ENCODE assay signal across 14 cellular contexts in the genomic region with DNA sequence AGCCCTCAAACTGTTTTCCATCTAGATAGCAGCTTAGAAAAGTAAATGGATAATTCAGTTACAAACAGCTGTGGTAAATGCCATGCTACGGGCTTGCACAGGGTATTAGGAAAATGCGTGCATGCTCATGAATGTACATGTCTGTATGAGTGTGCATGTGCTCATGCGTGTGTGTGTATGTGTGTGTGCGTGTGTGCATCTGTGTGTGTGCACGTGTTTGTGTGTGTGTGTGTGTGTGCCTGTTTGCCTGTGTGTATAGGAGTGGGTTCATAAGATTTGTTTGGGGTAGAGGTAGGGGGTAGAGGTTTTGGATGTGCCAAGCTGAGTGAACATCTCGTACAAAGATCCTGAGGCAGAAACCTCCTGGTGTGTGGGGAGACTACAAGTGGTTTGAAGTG. TPM values are rescaled to one million over a fixed set of nuclear protein-coding genes. Genes with fewer than 3 reads are reported as not detected.
DNase-seq lines count a peak whose midpoint lies in the region; ATAC-seq, FAIRE-seq and TF ChIP-seq lines count a peak whose summit lies in the region.
"Had no signal": no experiment of that assay in that cellular context is flagged by ENCODE, and none has a peak within 500 bp of the region (broad histone marks: within the 10 kb centered on the region; RNA-seq: fewer than 3 reads in every experiment).

No MANE protein-coding gene starts in this region.

- peaks cover 41% of the 10 kb centered on the region for H3K36me3 Mint-ChIP-seq in activated naive CD8-positive, alpha-beta T cell treated with anti-CD3 and anti-CD28 coated beads for 36 hours
- peaks cover 37 to 61% (median 55%) of the 10 kb centered on the region in 3 donors for H3K36me3 Mint-ChIP-seq in immature natural killer cell
- H3K36me3 Mint-ChIP-seq in stimulated activated effector memory CD8-positive, alpha-beta T cell treated with anti-CD3 and anti-CD28 coated beads, Interleukin-12 subunit alpha, Interleukin-12 subunit beta, amount 100 ng/mL, for 72 hours, result peaks cover 64% of the 10 kb centered on the region

- POLR2A ChIA-PET in HepG2 (lab: Yijun Ruan, JAX), result no interaction called here

- no peak for DNase-seq in HepG2 (ENCODE audit: low spot score)
- no peak for DNase-seq in right lobe of liver
- DNase-seq in activated naive CD8-positive, alpha-beta T cell treated with anti-CD3 and anti-CD28 coated beads for 36 hours, result no peak
- no peak for DNase-seq in immature natural killer cell
- DNase-seq in stimulated activated effector memory CD8-positive, alpha-beta T cell treated with anti-CD3 and anti-CD28 coated beads, Interleukin-12 subunit alpha, Interleukin-12 subunit beta, amount 100 ng/mL, for 72 hours (ENCODE audit: low spot score in 2 of 2), result no peak
- DNase-seq in NCI-H446 (lab: John Stamatoyannopoulos, UW), result no peak
- DNase-seq in stimulated activated CD4-positive, alpha-beta T cell treated with anti-CD3 and anti-CD28 coated beads, Interleukin-2, amount 100 ng/mL, for 24 hours, result no peak
- DNase-seq: SIG-M5 had no signal

- in situ Hi-C loops in HepG2 (cut with HindIII; ENCODE audit: extremely low pct_ligation_motif_present, low pct_unique_long_range_greater_than_20kb), result loop anchor here (5.0 to 25.0 kb wide), 2 partner anchors 184 to 516 kb away; no protein-coding TSS in a partner anchor

- no peaks in the 10 kb centered on the region for H4K20me1 ChIP-seq in HepG2 (ENCODE audit: insufficient read depth, low read length)

- H3K36me3 ChIP-seq in HepG2 (replicated peaks in 1 of 2; ENCODE audit: control insufficient read depth in 1 of 2, insufficient read depth in 2 of 2, low read length in 2 of 2), result no peaks in the 10 kb centered on the region
- no peaks in the 10 kb centered on the region for H3K36me3 ChIP-seq in right lobe of liver
- H3K36me3 ChIP-seq: BE2C had no signal

- CTCF ChIA-PET in HepG2 (lab: Yijun Ruan, JAX; ENCODE audit: low intra/inter-chr PET ratio, low total read pairs), result interaction anchor here (1.3 to 1.7 kb wide), 3 partner anchors 184 to 530 kb away, joined by 5 to 11 read pairs (median 6); no protein-coding TSS in a partner anchor

- 37% methylated on average over 6 of the region's 6 CpGs for WGBS in HepG2 (ENCODE audit: low lambda C conversion rate)
- 69% methylated on average over 6 of the region's 6 CpGs for WGBS in right lobe of liver (ENCODE audit: insufficient coverage, low coverage, low lambda C conversion rate, missing lambda C conversion rate)

- H3K4me3 ChIP-seq in HepG2 (replicated peaks in 1 of 3; ENCODE audit: insufficient read depth in 1 of 3, low read depth in 2 of 3, low read length in 3 of 3) (no peak overlapping the region), right lobe of liver (no peak overlapping the region)

- H3K27ac Mint-ChIP-seq in activated naive CD8-positive, alpha-beta T cell treated with anti-CD3 and anti-CD28 coated beads for 36 hours, result peak overlapping the region; percentile 40
- peak overlapping the region; percentile 70 to 91 (median 83) for H3K27ac Mint-ChIP-seq in immature natural killer cell
- H3K27ac Mint-ChIP-seq in stimulated activated effector memory CD8-positive, alpha-beta T cell treated with anti-CD3 and anti-CD28 coated beads, Interleukin-12 subunit alpha, Interleukin-12 subunit beta, amount 100 ng/mL, for 72 hours, result peak overlapping the region; percentile 26
- H3K27ac Mint-ChIP-seq: H9 had no signal

- peaks cover 7% of the 10 kb centered on the region for H3K9me3 Mint-ChIP-seq in activated naive CD8-positive, alpha-beta T cell treated with anti-CD3 and anti-CD28 coated beads for 36 hours
- H3K9me3 Mint-ChIP-seq in immature natural killer cell, result no peaks in the 10 kb centered on the region
- no peaks in the 10 kb centered on the region for H3K9me3 Mint-ChIP-seq in stimulated activated effector memory CD8-positive, alpha-beta T cell treated with anti-CD3 and anti-CD28 coated beads, Interleukin-12 subunit alpha, Interleukin-12 subunit beta, amount 100 ng/mL, for 72 hours
- H3K9me3 Mint-ChIP-seq: H9 had no signal

- TF ChIP-seq RAD21 in HepG2 (CRISPR knock-in tag; IDR thresholded peaks at IDR 0.05), result no peak

- no peak overlapping the region for H3K4me2 ChIP-seq in HepG2 (ENCODE audit: low read depth, low read length)

- TF ChIP-seq POLR2A in HepG2 (IDR thresholded peaks at IDR 0.05; ENCODE audit: insufficient read depth in 1 of 2, low read depth in 2 of 2, low read length in 2 of 2) (no peak), right lobe of liver (IDR thresholded peaks at IDR 0.05) (no peak)

- no peak overlapping the region for H3K9ac ChIP-seq in HepG2 (ENCODE audit: insufficient read depth, low read depth, low read length)

- H3K27ac ChIP-seq in HepG2 (ENCODE audit: extremely low read length, insufficient read depth, low read length) (no peak overlapping the region), right lobe of liver (no peak overlapping the region)

- H3K27me3 ChIP-seq in HepG2 (ENCODE audit: control insufficient read depth in 1 of 2, insufficient read depth in 2 of 2, low read length in 2 of 2) (no peaks in the 10 kb centered on the region), right lobe of liver (no peaks in the 10 kb centered on the region)
- H3K27me3 ChIP-seq: BE2C had no signal

- ATAC-seq in HepG2 (no peak), right lobe of liver (no peak), HG02623 (IDR thresholded peaks at IDR 0.05; ENCODE audit: unreplicated experiment) (no peak)
- ATAC-seq in stimulated activated effector memory CD8-positive, alpha-beta T cell treated with anti-CD3 and anti-CD28 coated beads, Interleukin-12 subunit alpha, Interleukin-12 subunit beta, amount 100 ng/mL, for 72 hours, result no peak

- no peaks in the 10 kb centered on the region for H3K79me2 ChIP-seq in HepG2 (ENCODE audit: insufficient read depth, low read length)

- TF ChIP-seq CTCF in HepG2 (CRISPR knock-in tag; IDR thresholded peaks at IDR 0.05) (no peak), right lobe of liver (IDR thresholded peaks at IDR 0.05) (no peak)

- intact Hi-C loops in HepG2 (cut with micrococcal nuclease; ENCODE audit: unreplicated experiment), result loop anchor here (1.0 to 2.0 kb wide), 3 partner anchors 184 to 527 kb away; no protein-coding TSS in a partner anchor
- intact Hi-C loops in right lobe of liver (cut with DNase I), result loop anchor here in 1 of 2 donors (10.0 kb wide), 1 partner anchor 187 kb away; no protein-coding TSS in a partner anchor

- H3K9me3 ChIP-seq in HepG2 (ENCODE audit: low read length) (no peaks in the 10 kb centered on the region), right lobe of liver (no peaks in the 10 kb centered on the region)
- H3K9me3 ChIP-seq: BE2C had no signal

- no peaks in the 10 kb centered on the region for H3K27me3 Mint-ChIP-seq in activated naive CD8-positive, alpha-beta T cell treated with anti-CD3 and anti-CD28 coated beads for 36 hours
- peaks cover 0 to 2% (median 0%) of the 10 kb centered on the region in 3 donors for H3K27me3 Mint-ChIP-seq in immature natural killer cell (ENCODE audit: low read depth in 3 of 3)

- H3K4me3 Mint-ChIP-seq in activated naive CD8-positive, alpha-beta T cell treated with anti-CD3 and anti-CD28 coated beads for 36 hours, result no peak overlapping the region
- H3K4me3 Mint-ChIP-seq in immature natural killer cell, result no peak overlapping the region
- no peak overlapping the region for H3K4me3 Mint-ChIP-seq in stimulated activated effector memory CD8-positive, alpha-beta T cell treated with anti-CD3 and anti-CD28 coated beads, Interleukin-12 subunit alpha, Interleukin-12 subunit beta, amount 100 ng/mL, for 72 hours
- H3K4me3 Mint-ChIP-seq: H9 had no signal

- TF ChIP-seq EP300 in HepG2 (IDR thresholded peaks at IDR 0.05; ENCODE audit: low read depth in 2 of 2, low read length in 2 of 2) (no peak), HepG2 (CRISPR knock-in tag; IDR thresholded peaks at IDR 0.05; ENCODE audit: borderline replicate concordance) (no peak)

- H3K4me1 Mint-ChIP-seq in activated naive CD8-positive, alpha-beta T cell treated with anti-CD3 and anti-CD28 coated beads for 36 hours, result peaks cover 52% of the 10 kb centered on the region
- peaks cover 78 to 97% of the 10 kb centered on the region in 2 donors for H3K4me1 Mint-ChIP-seq in immature natural killer cell
- H3K4me1 Mint-ChIP-seq in stimulated activated effector memory CD8-positive, alpha-beta T cell treated with anti-CD3 and anti-CD28 coated beads, Interleukin-12 subunit alpha, Interleukin-12 subunit beta, amount 100 ng/mL, for 72 hours, result peaks cover 57% of the 10 kb centered on the region

- no TSS peak for BruUV-seq in HepG2 (replicated peaks; lab: Mats Ljungman, UMichigan)

- no peak for FAIRE-seq in HepG2 (lab: Jason Lieb, UNC)
- FAIRE-seq: HTR-8/SVneo had no signal

- H2AFZ ChIP-seq in HepG2 (ENCODE audit: low read length), result no peak overlapping the region

- no peaks in the 10 kb centered on the region for H3K4me1 ChIP-seq in HepG2 (ENCODE audit: insufficient read depth, low read length)
- no peaks in the 10 kb centered on the region for H3K4me1 ChIP-seq in right lobe of liver
- H3K4me1 ChIP-seq: BE2C had no signal

TF ChIP-seq in HepG2, 621 proteins besides CTCF, POLR2A, EP300 and RAD21 (continues in another document):
- TF ChIP-seq CHCHD3 (CRISPR knock-in tag; IDR thresholded peaks at IDR 0.05), result no peak

RNA-seq across cellular contexts. Expression of a gene that starts 52.9 kb away (rescaled TPM):
- not detected in 2 replicates for total RNA-seq in HepG2 (2016; rRNA removed; fragmentation: Illumina TruSeq; extraction: Trizol)
- total RNA-seq in HepG2 (2016; cell fraction: cytosol; rRNA removed; fragmentation: Illumina TruSeq; extraction: Trizol; ENCODE audit: low read depth), result not detected in 2 replicates
- not detected in 2 replicates for total RNA-seq in HepG2 (2016; cell fraction: insoluble cytoplasmic fraction; rRNA removed; fragmentation: Illumina TruSeq; extraction: Trizol)
- total RNA-seq in HepG2 (2016; cell fraction: membrane; rRNA removed; fragmentation: Illumina TruSeq; extraction: Trizol), result not detected in 2 replicates
- total RNA-seq in HepG2 (2016; cell fraction: nucleus; rRNA removed; fragmentation: Illumina TruSeq; extraction: Trizol), result not detected in 2 replicates
- polyA plus RNA-seq in HepG2 (2011; rRNA removed), result not detected in 2 replicates
- polyA plus RNA-seq in HepG2 (2011; cell fraction: cytosol; rRNA removed), result not detected in 2 replicates
- not detected in 2 replicates for polyA plus RNA-seq in HepG2 (2011; cell fraction: nucleus; rRNA removed)
- not detected in 2 replicates for polyA plus RNA-seq in HepG2 (2012)
- polyA plus RNA-seq in HepG2 (2016; cell fraction: cytosol; fragmentation: Illumina TruSeq; extraction: Trizol; ENCODE audit: low read depth), result not detected in 2 replicates
- not detected in 2 replicates for polyA plus RNA-seq in HepG2 (2016; cell fraction: insoluble cytoplasmic fraction; fragmentation: Illumina TruSeq; extraction: Trizol; ENCODE audit: low read depth)
- polyA plus RNA-seq in HepG2 (2016; cell fraction: membrane; fragmentation: Illumina TruSeq; extraction: Trizol; ENCODE audit: low read depth), result not detected in 2 replicates
- not detected in 2 replicates for polyA plus RNA-seq in HepG2 (2016; cell fraction: nucleus; fragmentation: Illumina TruSeq; extraction: Trizol; ENCODE audit: insufficient read depth, low read depth)
- not detected in 2 replicates for polyA minus RNA-seq in HepG2 (2011; rRNA and poly(A)+ RNA removed; ENCODE audit: low replicate concordance)
- polyA minus RNA-seq in HepG2 (2011; cell fraction: cytosol; rRNA and poly(A)+ RNA removed), result not detected in 2 replicates
- not detected in 2 replicates for polyA minus RNA-seq in HepG2 (2011; cell fraction: nucleus; rRNA and poly(A)+ RNA removed)
- 10 to 100 TPM in 1 of 6 experiments, 1 to 10 TPM in 5; 2.9 to 11.3 (median 6.4) TPM for total RNA-seq in right lobe of liver
- total RNA-seq in activated naive CD8-positive, alpha-beta T cell treated with anti-CD3 and anti-CD28 coated beads for 36 hours, result 1 to 10 TPM; 5.3 to 7.1 TPM
- 100 to 1,000 TPM; 288 to 385 (median 331) TPM for polyA plus RNA-seq in immature natural killer cell
- total RNA-seq: A673, IMR-90 had no signal
- polyA plus RNA-seq: IMR-90 had no signal

Comparison
In these comparisons a context has a peak if more than half of its experiments do, and no peak if none do; other contexts are left out.
1. H3K27ac Mint-ChIP-seq: peak in every context shown above with its lines; median percentile 83 in immature natural killer cell; 40 in activated naive CD8-positive, alpha-beta T cell treated with anti-CD3 and anti-CD28 coated beads for 36 hours; 26 in stimulated activated effector memory CD8-positive, alpha-beta T cell treated with anti-CD3 and anti-CD28 coated beads, Interleukin-12 subunit alpha, Interleukin-12 subunit beta, amount 100 ng/mL, for 72 hours.